ENCODE assay signal across 11 cellular contexts in genomic region chr11:2208691-2209369, GRCh38. TPM values are rescaled to one million over a fixed set of nuclear protein-coding genes. Genes with fewer than 3 reads are reported as not detected.
A peak's percentile ranks its signal among the peaks of the same experiment; 100 is the strongest.
DNase-seq lines count a peak whose midpoint lies in the region; ATAC-seq and TF ChIP-seq lines count a peak whose summit lies in the region.
"Had no signal": no experiment of that assay in that cellular context is flagged by ENCODE, and none has a peak within 500 bp of the region (broad histone marks: within the 10 kb centered on the region; RNA-seq: fewer than 3 reads in every experiment).

No MANE protein-coding gene starts in this region.

- no peak overlapping the region for H3K27ac ChIP-seq in osteoblast (ENCODE audit: low read depth, low read length)
- H3K27ac ChIP-seq: neutrophil had no signal

- no peak for ATAC-seq in GM21717 (IDR thresholded peaks at IDR 0.05; ENCODE audit: unreplicated experiment)
- no peak for ATAC-seq in GM18517 (IDR thresholded peaks at IDR 0.05; ENCODE audit: unreplicated experiment)

- H3K36me3 ChIP-seq in osteoblast (ENCODE audit: insufficient read depth, low read length), result no peaks in the 10 kb centered on the region
- H3K36me3 ChIP-seq: neutrophil had no signal

- no peak overlapping the region for H2AFZ ChIP-seq in osteoblast (ENCODE audit: low read length)

- peaks cover 2% of the 10 kb centered on the region for H3K9me3 ChIP-seq in osteoblast (ENCODE audit: low read depth, low read length)
- H3K9me3 ChIP-seq: neutrophil had no signal

- TF ChIP-seq CTCF in epithelial cell of esophagus (IDR thresholded peaks at IDR 0.05; ENCODE audit: insufficient read depth, low read depth, low read length, missing control alignments) (peak; percentile 18), osteoblast (IDR thresholded peaks at IDR 0.05; ENCODE audit: extremely low read depth, low read depth, low read length) (no peak)

- H4K20me1 ChIP-seq in osteoblast (ENCODE audit: insufficient read depth, low read length), result no peaks in the 10 kb centered on the region

- no peak overlapping the region for H3K4me2 ChIP-seq in osteoblast (ENCODE audit: insufficient read depth, low read length)

- no peaks in the 10 kb centered on the region for H3K4me1 ChIP-seq in osteoblast (ENCODE audit: insufficient read depth, low read length)

- no peaks in the 10 kb centered on the region for H3K79me2 ChIP-seq in osteoblast (ENCODE audit: insufficient read depth, low read length)

- no peak overlapping the region for H3K4me3 ChIP-seq in epithelial cell of esophagus (ENCODE audit: low read length)
- H3K4me3 ChIP-seq in osteoblast (ENCODE audit: insufficient read depth, low read length), result no peak overlapping the region

- peaks cover 5% of the 10 kb centered on the region for H3K27me3 ChIP-seq in osteoblast (ENCODE audit: insufficient read depth, low read length)

- DNase-seq in ELR (ENCODE audit: low read depth), result peak; percentile 18
- DNase-seq in NCI-H510A treated with DMSO at 0.1 percent for 48 hours (lab: John Stamatoyannopoulos, UW), result peak; percentile 6
- DNase-seq in epithelial cell of esophagus (ENCODE audit: low read depth), result peak; percentile 20
- peak; percentile 51 for DNase-seq in osteoblast (ENCODE audit: insufficient read length, low spot score, missing footprints)
- no peak for DNase-seq in NCI-H2029 (lab: John Stamatoyannopoulos, UW)
- DNase-seq in AML-193 (lab: John Stamatoyannopoulos, UW), result no peak
- DNase-seq: NCI-H187 treated with DMSO at 0.1 percent for 48 hours had no signal

RNA-seq across cellular contexts. Expression of gene TH, which starts 37.2 kb away (rescaled TPM):
- under 0.01 TPM in 1 of 2 replicates, not detected in the other for total RNA-seq in osteoblast

RNA-seq across cellular contexts. Expression of gene INS, which starts 47.8 kb away (rescaled TPM):
- not detected in 2 replicates for total RNA-seq in osteoblast
- total RNA-seq: frontal cortex had no signal

Comparison
In these comparisons a context has a peak if more than half of its experiments do, and no peak if none do; other contexts are left out.
1. DNase-seq: peak in ELR (single experiment), NCI-H510A treated with DMSO at 0.1 percent for 48 hours (single experiment), epithelial cell of esophagus (single experiment) and osteoblast (single experiment); none in NCI-H2029 (single experiment) and AML-193 (0 of 2).